Comparison of ENCODE assay signal across 9 cellular contexts in genomic region chr6:106556368-106556960, GRCh38.
A peak's percentile ranks its signal among the peaks of the same experiment; 100 is the strongest.
DNase-seq lines count a peak whose midpoint lies in the region; ATAC-seq, FAIRE-seq and TF ChIP-seq lines count a peak whose summit lies in the region.
"Had no signal": no experiment of that assay in that cellular context is flagged by ENCODE, and none has a peak within 500 bp of the region (broad histone marks: within the 10 kb centered on the region; RNA-seq: fewer than 3 reads in every experiment).

No MANE protein-coding gene starts in this region.

- H2AK5ac ChIP-seq in trophoblast cell (ENCODE audit: low read length) = no peak overlapping the region

- H4K8ac ChIP-seq in trophoblast cell (ENCODE audit: low read depth, low read length) = no peak overlapping the region

- peak in 2 of 3 donors; percentile 58 to 63 for DNase-seq in CD4-positive, CD25-positive, alpha-beta regulatory T cell
- DNase-seq in amniotic epithelial cell (ENCODE audit: low read depth) = peak; percentile 32
- DNase-seq in lower lobe of right lung = no peak
- no peak for DNase-seq in GM19239 (ENCODE audit: insufficient read length, low spot score)
- DNase-seq in NCI-H2081 treated with DMSO at 0.1 percent for 48 hours (lab: John Stamatoyannopoulos, UW) = no peak
- no peak for DNase-seq in C1 segment of cervical spinal cord (lab: John Stamatoyannopoulos, UW)
- DNase-seq in trophoblast cell = no peak

- no peak overlapping the region for H3K18ac ChIP-seq in trophoblast cell (ENCODE audit: low read length)

- WGBS in trophoblast cell (ENCODE audit: extremely low coverage, insufficient coverage, insufficient read length) = no CpG with 5 or more reads among the region's 3 CpGs

- peak overlapping the region in 1 of 3 donors; percentile 3 for H3K27ac Mint-ChIP-seq in CD4-positive, CD25-positive, alpha-beta regulatory T cell

- H3K9me3 Mint-ChIP-seq in CD4-positive, CD25-positive, alpha-beta regulatory T cell = no peaks in the 10 kb centered on the region

- H3K36me3 ChIP-seq in CD4-positive, CD25-positive, alpha-beta regulatory T cell (ENCODE audit: control insufficient read depth, insufficient read depth, low read length) = peaks cover 73% of the 10 kb centered on the region
- H3K36me3 ChIP-seq in lower lobe of right lung (peaks cover 52% of the 10 kb centered on the region), trophoblast cell (ENCODE audit: control insufficient read depth in 1 of 2, insufficient read depth in 2 of 2, low read length in 2 of 2) (no peaks in the 10 kb centered on the region)

- peak; percentile 35 for TF ChIP-seq CTCF in lower lobe of right lung (IDR thresholded peaks at IDR 0.05)

- peaks cover 2 to 30% (median 14%) of the 10 kb centered on the region in 4 donors for H3K4me1 Mint-ChIP-seq in CD4-positive, CD25-positive, alpha-beta regulatory T cell

- FAIRE-seq in GM19239 (lab: Jason Lieb, UNC) = no peak

- no peak overlapping the region for H4K91ac ChIP-seq in trophoblast cell (ENCODE audit: low read depth, low read length)

- H3K36me3 Mint-ChIP-seq in CD4-positive, CD25-positive, alpha-beta regulatory T cell = peaks cover 39% of the 10 kb centered on the region

- no peak overlapping the region for H2BK120ac ChIP-seq in trophoblast cell (ENCODE audit: insufficient read depth, low read length, poor library complexity)

- H3K14ac ChIP-seq in trophoblast cell (ENCODE audit: low read length) = no peak overlapping the region

- H3K79me2 ChIP-seq in trophoblast cell (ENCODE audit: control insufficient read depth, insufficient read depth, low read length, poor library complexity) = no peaks in the 10 kb centered on the region

- H3K4ac ChIP-seq in trophoblast cell (ENCODE audit: low read depth, low read length) = no peak overlapping the region

- H2BK12ac ChIP-seq in trophoblast cell (ENCODE audit: low read length) = no peak overlapping the region

- H3K27ac ChIP-seq in CD4-positive, CD25-positive, alpha-beta regulatory T cell (ENCODE audit: insufficient read depth, low read length, poor library complexity, severe bottlenecking) = no peak overlapping the region
- H3K27ac ChIP-seq in lower lobe of right lung (no peak overlapping the region), trophoblast cell (ENCODE audit: low read depth, low read length) (no peak overlapping the region)
- H3K27ac ChIP-seq: SK-N-MC had no signal

- ATAC-seq in CD4-positive, CD25-positive, alpha-beta regulatory T cell (ENCODE audit: low read depth in 2 of 2) = peak in 1 of 2 donors; percentile 48
- ATAC-seq in lower lobe of right lung = no peak

- H3K4me3 ChIP-seq in CD4-positive, CD25-positive, alpha-beta regulatory T cell (ENCODE audit: low read depth, low read length) = no peak overlapping the region
- H3K4me3 ChIP-seq in lower lobe of right lung = no peak overlapping the region
- H3K4me3 ChIP-seq in trophoblast cell (ENCODE audit: low read depth, low read length) = no peak overlapping the region
- H3K4me3 ChIP-seq: SK-N-MC had no signal

- no peak overlapping the region for H2BK5ac ChIP-seq in trophoblast cell (ENCODE audit: low read depth, low read length, poor library complexity)

- no peak overlapping the region for H3K4me2 ChIP-seq in trophoblast cell (ENCODE audit: low read length)

- H3K9me3 ChIP-seq in CD4-positive, CD25-positive, alpha-beta regulatory T cell (ENCODE audit: control insufficient read depth in 2 of 2, low read length in 2 of 2) = no peaks in the 10 kb centered on the region
- H3K9me3 ChIP-seq in lower lobe of right lung (no peaks in the 10 kb centered on the region), trophoblast cell (ENCODE audit: insufficient read depth, low read depth, low read length) (no peaks in the 10 kb centered on the region)

- no peak overlapping the region for H2AFZ ChIP-seq in trophoblast cell (ENCODE audit: insufficient read depth, low read length, poor library complexity)

- peaks cover 2% of the 10 kb centered on the region for H3K79me1 ChIP-seq in trophoblast cell (ENCODE audit: low read length)

- TF ChIP-seq RAD21 in Ishikawa (IDR thresholded peaks at IDR 0.05; ENCODE audit: low read depth) = peak; percentile 41

- no peak for TF ChIP-seq EP300 in Ishikawa (IDR thresholded peaks at IDR 0.05; ENCODE audit: borderline replicate concordance)

- no peaks in the 10 kb centered on the region for H3K4me1 ChIP-seq in CD4-positive, CD25-positive, alpha-beta regulatory T cell (ENCODE audit: control insufficient read depth, insufficient read depth, low read length, poor library complexity, severe bottlenecking)
- no peaks in the 10 kb centered on the region for H3K4me1 ChIP-seq in lower lobe of right lung
- H3K4me1 ChIP-seq in trophoblast cell (ENCODE audit: control insufficient read depth in 1 of 2, insufficient read depth in 2 of 2, low read length in 2 of 2) = no peaks in the 10 kb centered on the region

- H3K9ac ChIP-seq in trophoblast cell (ENCODE audit: low read length) = no peak overlapping the region

- no peaks in the 10 kb centered on the region for H3K27me3 Mint-ChIP-seq in CD4-positive, CD25-positive, alpha-beta regulatory T cell

- no peaks in the 10 kb centered on the region for H3K27me3 ChIP-seq in CD4-positive, CD25-positive, alpha-beta regulatory T cell (ENCODE audit: control insufficient read depth, insufficient read depth, low read length)
- H3K27me3 ChIP-seq in lower lobe of right lung (ENCODE audit: low read depth) = no peaks in the 10 kb centered on the region
- H3K27me3 ChIP-seq in trophoblast cell (ENCODE audit: insufficient read depth, low read length) = no peaks in the 10 kb centered on the region

- no peak overlapping the region for H3K23ac ChIP-seq in trophoblast cell (ENCODE audit: low read length)

- no peak overlapping the region for H4K12ac ChIP-seq in trophoblast cell (ENCODE audit: low read depth, low read length)

- no peak overlapping the region for H3K4me3 Mint-ChIP-seq in CD4-positive, CD25-positive, alpha-beta regulatory T cell

- intact Hi-C loops in lower lobe of right lung (cut with DNase I) = no loop called here

TF ChIP-seq in Ishikawa, 13 proteins besides CTCF, POLR2A, EP300 and RAD21:
- TF ChIP-seq USF1 (IDR thresholded peaks at IDR 0.05) (no peak), CREB1 (IDR thresholded peaks at IDR 0.05; ENCODE audit: low read depth) (no peak), REST (IDR thresholded peaks at IDR 0.05; ENCODE audit: low read depth) (no peak), TEAD4 (IDR thresholded peaks at IDR 0.05) (no peak), ZBTB7A (IDR thresholded peaks at IDR 0.05; ENCODE audit: low read depth) (no peak), CEBPB (IDR thresholded peaks at IDR 0.05) (no peak), FOXM1 (IDR thresholded peaks at IDR 0.05; ENCODE audit: borderline replicate concordance, low read depth) (no peak), EGR1 (IDR thresholded peaks at IDR 0.05) (no peak), YY1 (IDR thresholded peaks at IDR 0.05; ENCODE audit: low read depth) (no peak), MAX (IDR thresholded peaks at IDR 0.05) (no peak), TAF1 (IDR thresholded peaks at IDR 0.05; ENCODE audit: low read depth) (no peak), TCF12 (IDR thresholded peaks at IDR 0.05; ENCODE audit: low read depth) (no peak), NFIC (IDR thresholded peaks at IDR 0.05) (no peak)
TF ChIP-seq in Ishikawa: peak in this region for 0.

Comparison
In these comparisons a context has a peak if more than half of its experiments do, and no peak if none do; other contexts are left out.
1. DNase-seq: peak in CD4-positive, CD25-positive, alpha-beta regulatory T cell (2 of 3) and amniotic epithelial cell (single experiment); none in lower lobe of right lung (single experiment), GM19239 (single experiment), NCI-H2081 treated with DMSO at 0.1 percent for 48 hours (single experiment), C1 segment of cervical spinal cord (0 of 14) and trophoblast cell (0 of 2).